In genomic region chr4:95758001-95758400, GRCh38 we compare ENCODE assay signal across 1 cellular context.
TF ChIP-seq lines count a peak whose summit lies in the region.

No MANE protein-coding gene starts in this region.

TF ChIP-seq in HCT116, 20 proteins besides CTCF, POLR2A, EP300 and RAD21 (continued from another document):
- TF ChIP-seq MAX (IDR thresholded peaks at IDR 0.05), result no peak
- no peak for TF ChIP-seq CBX3 (IDR thresholded peaks at IDR 0.05; ENCODE audit: low read depth)
- no peak for TF ChIP-seq TCF7L2 (IDR thresholded peaks at IDR 0.05; ENCODE audit: borderline replicate concordance, extremely low read depth, insufficient read depth, insufficient read length)
- no peak for TF ChIP-seq POLR2AphosphoS5 (IDR thresholded peaks at IDR 0.05; ENCODE audit: low read depth, low read length)
- no peak for TF ChIP-seq EZH2phosphoT487 (IDR thresholded peaks at IDR 0.05; ENCODE audit: borderline replicate concordance)
- TF ChIP-seq ELF1 (IDR thresholded peaks at IDR 0.05; ENCODE audit: borderline replicate concordance, low read depth), result no peak
- no peak for TF ChIP-seq SRF (IDR thresholded peaks at IDR 0.05; ENCODE audit: low read depth)
- TF ChIP-seq YY1 (IDR thresholded peaks at IDR 0.05; ENCODE audit: extremely low read depth, insufficient replicate concordance, low read depth, low read length), result no peak
- TF ChIP-seq SP1 (IDR thresholded peaks at IDR 0.05; ENCODE audit: low read depth), result no peak
- no peak for TF ChIP-seq ATF3 (IDR thresholded peaks at IDR 0.05)
TF ChIP-seq in HCT116: peak in this region for 0.
